Comparison of ENCODE assay signal across 16 cellular contexts in genomic region chr6:42352856-42353564, GRCh38.
DNase-seq lines count a peak whose midpoint lies in the region; ATAC-seq and TF ChIP-seq lines count a peak whose summit lies in the region.
"Had no signal": no experiment of that assay in that cellular context is flagged by ENCODE, and none has a peak within 500 bp of the region (broad histone marks: within the 10 kb centered on the region; RNA-seq: fewer than 3 reads in every experiment).

No MANE protein-coding gene starts in this region.

- peaks cover 25% of the 10 kb centered on the region for H3K4me1 Mint-ChIP-seq in activated T-cell treated with anti-CD3 and anti-CD28 coated beads, Interleukin-2, amount 50 U/mL, for 24 hours (ENCODE audit: low read depth)
- peaks cover 11% of the 10 kb centered on the region for H3K4me1 Mint-ChIP-seq in activated T-cell treated with anti-CD3 and anti-CD28 coated beads, Interleukin-2, amount 50 U/mL, for 4 hours (ENCODE audit: low read depth)

- peaks cover 16% of the 10 kb centered on the region for H3K4me1 ChIP-seq in Panc1 (ENCODE audit: control insufficient read depth, insufficient read depth, low read length)
- H3K4me1 ChIP-seq: heart right ventricle, upper lobe of right lung had no signal

- POLR2A ChIA-PET in Panc1 (lab: Charles Lee) = no interaction called here

- no peaks in the 10 kb centered on the region for H3K9me3 Mint-ChIP-seq in activated T-cell treated with anti-CD3 and anti-CD28 coated beads, Interleukin-2, amount 50 U/mL, for 24 hours
- no peaks in the 10 kb centered on the region for H3K9me3 Mint-ChIP-seq in activated T-cell treated with anti-CD3 and anti-CD28 coated beads, Interleukin-2, amount 50 U/mL, for 4 hours
- H3K9me3 Mint-ChIP-seq: activated T-helper 2 cell treated with anti-CD3 and anti-CD28 coated beads, Interferon-gamma antibody, Interleukin-2, Interleukin-4, amounts not matched to agents 10 μg/mL and 5 μg/mL and 100 μg/mL, durations not matched to agents 14 hours and 24 hours and 36 hours had no signal

- no peaks in the 10 kb centered on the region for H3K36me3 ChIP-seq in Panc1 (ENCODE audit: control insufficient read depth, insufficient read depth, low read length)
- H3K36me3 ChIP-seq: heart right ventricle, upper lobe of right lung had no signal

- TF ChIP-seq CTCF in Panc1 (IDR thresholded peaks at IDR 0.05) (no peak), choroid plexus epithelial cell (conservative IDR thresholded peaks at IDR 0.05; ENCODE audit: low read depth, low read length) (no peak)

- CTCF ChIA-PET in Panc1 (lab: Charles Lee) = interaction anchor here (0.7 kb wide), 1 partner anchor 777 kb away, joined by 3 read pairs; no protein-coding TSS in a partner anchor

- no peaks in the 10 kb centered on the region for H3K27me3 Mint-ChIP-seq in activated T-cell treated with anti-CD3 and anti-CD28 coated beads, Interleukin-2, amount 50 U/mL, for 24 hours
- H3K27me3 Mint-ChIP-seq in activated T-cell treated with anti-CD3 and anti-CD28 coated beads, Interleukin-2, amount 50 U/mL, for 4 hours (ENCODE audit: low read depth) = no peaks in the 10 kb centered on the region

- H3K36me3 Mint-ChIP-seq in activated T-cell treated with anti-CD3 and anti-CD28 coated beads, Interleukin-2, amount 50 U/mL, for 24 hours (ENCODE audit: low read depth) = peaks cover 16% of the 10 kb centered on the region
- H3K36me3 Mint-ChIP-seq in activated T-cell treated with anti-CD3 and anti-CD28 coated beads, Interleukin-2, amount 50 U/mL, for 4 hours (ENCODE audit: insufficient read depth) = peaks cover 14% of the 10 kb centered on the region

- H3K27ac Mint-ChIP-seq in activated T-cell treated with anti-CD3 and anti-CD28 coated beads, Interleukin-2, amount 50 U/mL, for 24 hours = no peak overlapping the region
- H3K27ac Mint-ChIP-seq: activated T-helper 2 cell treated with anti-CD3 and anti-CD28 coated beads, Interferon-gamma antibody, Interleukin-2, Interleukin-4, amounts not matched to agents 10 μg/mL and 5 μg/mL and 100 μg/mL, durations not matched to agents 14 hours and 24 hours and 36 hours had no signal

- in situ Hi-C loops in Panc1 (cut with HindIII; ENCODE audit: low pct_unique_long_range_greater_than_20kb, low sequenced_read_pairs) = no loop called here

- H3K27me3 ChIP-seq in Panc1 (ENCODE audit: control insufficient read depth, insufficient read depth, low read length) = no peaks in the 10 kb centered on the region
- H3K27me3 ChIP-seq: heart right ventricle, upper lobe of right lung had no signal

- H3K4me3 ChIP-seq in Panc1 (ENCODE audit: low read depth in 2 of 2, low read length in 2 of 2) = no peak overlapping the region
- no peak overlapping the region for H3K4me3 ChIP-seq in choroid plexus epithelial cell (ENCODE audit: low read depth, low read length)
- H3K4me3 ChIP-seq: heart right ventricle, upper lobe of right lung had no signal

- H3K4me3 Mint-ChIP-seq in activated T-cell treated with anti-CD3 and anti-CD28 coated beads, Interleukin-2, amount 50 U/mL, for 24 hours = no peak overlapping the region
- H3K4me3 Mint-ChIP-seq in activated T-cell treated with anti-CD3 and anti-CD28 coated beads, Interleukin-2, amount 50 U/mL, for 4 hours = no peak overlapping the region

- no TSS peak for BruUV-seq in Panc1 (replicated peaks; lab: Mats Ljungman, UMichigan)

- intact Hi-C loops in Panc1 (cut with micrococcal nuclease; ENCODE audit: unreplicated experiment) = no loop called here

- H3K9me3 ChIP-seq in Panc1 (ENCODE audit: control insufficient read depth, insufficient read depth, low read depth, low read length) = no peaks in the 10 kb centered on the region
- H3K9me3 ChIP-seq: heart right ventricle, upper lobe of right lung had no signal

- DNase-seq in activated T-cell treated with anti-CD3 and anti-CD28 coated beads, Interleukin-2, amount 50 U/mL, for 24 hours = peak; percentile 3
- DNase-seq in activated T-cell treated with anti-CD3 and anti-CD28 coated beads, Interleukin-2, amount 50 U/mL, for 4 hours = no peak
- no peak for DNase-seq in Panc1 (ENCODE audit: low read depth, low spot score)
- DNase-seq in choroid plexus epithelial cell (ENCODE audit: low read depth) = peak; percentile 63
- peak; percentile 32 for DNase-seq in renal cortical epithelial cell (ENCODE audit: low read depth)
- DNase-seq in HuH-7.5 (ENCODE audit: low spot score) = no peak
- no peak for DNase-seq in COR-L47 (lab: John Stamatoyannopoulos, UW)
- DNase-seq: 8988T; heart right ventricle; left colon; MM.1S; small intestine; stimulated activated naive CD4-positive, alpha-beta T cell treated with Interleukin-2 at 50 U/mL for 16 hours; upper lobe of right lung had no signal

- no peak for ATAC-seq in activated T-cell treated with anti-CD3 and anti-CD28 coated beads, Interleukin-2, amount 50 U/mL, for 4 hours
- ATAC-seq in Panc1 = 0 out of 2 replicates have a peak, but pooled peaks have one; percentile 46
- ATAC-seq in GM18909 (IDR thresholded peaks at IDR 0.05; ENCODE audit: poor library complexity, unreplicated experiment) = no peak
- ATAC-seq: heart right ventricle, left colon, upper lobe of right lung had no signal

- no peak overlapping the region for H3K27ac ChIP-seq in Panc1 (ENCODE audit: low read length)
- H3K27ac ChIP-seq: heart right ventricle, upper lobe of right lung had no signal

Comparison
In these comparisons a context has a peak if more than half of its experiments do, and no peak if none do; other contexts are left out.
1. DNase-seq: peak in activated T-cell treated with anti-CD3 and anti-CD28 coated beads, Interleukin-2, amount 50 U/mL, for 24 hours (single experiment), choroid plexus epithelial cell (single experiment) and renal cortical epithelial cell (single experiment); none in activated T-cell treated with anti-CD3 and anti-CD28 coated beads, Interleukin-2, amount 50 U/mL, for 4 hours (single experiment), Panc1 (single experiment), HuH-7.5 (single experiment) and COR-L47 (single experiment).